ENCODE assay signal across 20 cellular contexts in the genomic region with DNA sequence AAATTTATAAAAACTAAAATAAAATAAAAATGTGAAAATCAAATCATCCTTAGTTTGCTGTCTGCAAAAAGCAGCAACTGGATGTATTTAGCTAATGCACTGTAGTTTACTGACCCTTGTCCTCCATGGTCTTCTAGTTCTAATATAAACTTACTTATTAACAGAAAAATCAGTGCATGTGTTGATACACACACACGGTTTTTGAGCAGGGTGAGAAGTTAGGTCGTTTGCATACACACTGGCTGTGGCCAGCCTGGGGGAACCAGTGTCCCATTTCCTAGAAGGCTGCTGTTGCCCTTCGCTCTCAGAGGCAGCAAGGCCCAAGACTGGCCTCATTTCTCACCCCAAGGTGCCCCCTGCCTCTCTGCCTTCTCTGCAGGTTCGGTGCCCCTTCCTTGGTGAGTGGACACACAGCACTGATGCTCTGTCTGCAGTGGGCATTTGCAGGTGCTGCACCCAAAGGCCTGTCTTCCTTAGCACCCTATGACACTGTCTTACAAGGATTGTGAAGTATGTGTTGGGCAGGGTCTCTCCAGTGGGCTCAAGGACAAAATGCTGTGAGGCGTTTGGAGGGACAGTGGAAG.
"Had no signal": no experiment of that assay in that cellular context is flagged by ENCODE, and none has a peak within 500 bp of the region (broad histone marks: within the 10 kb centered on the region; RNA-seq: fewer than 3 reads in every experiment).

No MANE protein-coding gene starts in this region.

- H3K27ac Mint-ChIP-seq: endodermal cell; memory B cell; natural killer cell; stimulated activated effector memory CD8-positive, alpha-beta T cell treated with anti-CD3 and anti-CD28 coated beads, Interleukin-12 subunit alpha, Interleukin-12 subunit beta, amount 100 ng/mL, for 72 hours; type B pancreatic cell had no signal

- H3K27me3 Mint-ChIP-seq: type B pancreatic cell had no signal

- DNase-seq: cerebellar nuclear complex; cortex of kidney; dorsolateral prefrontal cortex; effector CD8-positive, alpha-beta T cell; endodermal cell; foreskin fibroblast; gastrocnemius medialis; left cardiac atrium; left ventricle myocardium superior; natural killer cell; sigmoid colon; stimulated activated CD4-positive, alpha-beta T cell treated with anti-CD3 and anti-CD28 coated beads, Interleukin-2, amount 100 ng/mL, for 24 hours; stimulated activated CD4-positive, alpha-beta T cell treated with anti-CD3 and anti-CD28 coated beads, Interleukin-4, amount 100 ng/mL, for 24 hours; stimulated activated naive CD4-positive, alpha-beta T cell treated with Interleukin-2 at 50 U/mL for 16 hours; stomach; thyroid gland had no signal

- H3K4me1 Mint-ChIP-seq: memory B cell; natural killer cell; stimulated activated effector memory CD8-positive, alpha-beta T cell treated with anti-CD3 and anti-CD28 coated beads, Interleukin-12 subunit alpha, Interleukin-12 subunit beta, amount 100 ng/mL, for 72 hours had no signal

- H3K4me3 Mint-ChIP-seq: endodermal cell; memory B cell; natural killer cell; stimulated activated effector memory CD8-positive, alpha-beta T cell treated with anti-CD3 and anti-CD28 coated beads, Interleukin-12 subunit alpha, Interleukin-12 subunit beta, amount 100 ng/mL, for 72 hours; type B pancreatic cell had no signal

- H3K36me3 Mint-ChIP-seq: memory B cell; natural killer cell; stimulated activated effector memory CD8-positive, alpha-beta T cell treated with anti-CD3 and anti-CD28 coated beads, Interleukin-12 subunit alpha, Interleukin-12 subunit beta, amount 100 ng/mL, for 72 hours; type B pancreatic cell had no signal

- H3K9me3 Mint-ChIP-seq: endodermal cell; memory B cell; natural killer cell; stimulated activated effector memory CD8-positive, alpha-beta T cell treated with anti-CD3 and anti-CD28 coated beads, Interleukin-12 subunit alpha, Interleukin-12 subunit beta, amount 100 ng/mL, for 72 hours; type B pancreatic cell had no signal

- ATAC-seq: esophagus mucosa; gastrocnemius medialis; left cardiac atrium; left ventricle myocardium superior; stimulated activated effector memory CD8-positive, alpha-beta T cell treated with anti-CD3 and anti-CD28 coated beads, Interleukin-12 subunit alpha, Interleukin-12 subunit beta, amount 100 ng/mL, for 72 hours had no signal
